In genomic region chr12:94980577-94980976, GRCh38 we compare ENCODE assay signal across 7 cellular contexts. TPM values are rescaled to one million over a fixed set of nuclear protein-coding genes. Genes with fewer than 3 reads are reported as not detected.
DNase-seq lines count a peak whose midpoint lies in the region; ATAC-seq and TF ChIP-seq lines count a peak whose summit lies in the region.

No MANE protein-coding gene starts in this region.

- H3K27me3 ChIP-seq in DOHH2 (ENCODE audit: control insufficient read depth, low read length), result no peaks in the 10 kb centered on the region

- H3K4me1 Mint-ChIP-seq in naive thymus-derived CD8-positive, alpha-beta T cell, result peaks cover 26 to 58% (median 46%) of the 10 kb centered on the region in 4 donors

- peak overlapping the region in 2 of 10 donors; percentile 23 to 45 for H3K4me3 Mint-ChIP-seq in naive thymus-derived CD8-positive, alpha-beta T cell

- no peaks in the 10 kb centered on the region for H3K9me3 Mint-ChIP-seq in naive thymus-derived CD8-positive, alpha-beta T cell

- H3K9me2 ChIP-seq in DOHH2 (replicated peaks; ENCODE audit: control insufficient read depth, low read length), result no peaks in the 10 kb centered on the region

- no peaks in the 10 kb centered on the region for H3K27me3 Mint-ChIP-seq in naive thymus-derived CD8-positive, alpha-beta T cell

- H4K20me1 ChIP-seq in DOHH2 (ENCODE audit: control insufficient read depth, insufficient read depth, low read depth, low read length), result no peaks in the 10 kb centered on the region

- TF ChIP-seq CTCF in DOHH2 (IDR thresholded peaks at IDR 0.05; ENCODE audit: low read depth, low read length, poor library complexity, severe bottlenecking) (peak; percentile 21), cardiac fibroblast (IDR thresholded peaks at IDR 0.05; ENCODE audit: low read depth, low read length) (no peak)

- H3K36me3 Mint-ChIP-seq in naive thymus-derived CD8-positive, alpha-beta T cell, result peaks cover 0 to 34% (median 4%) of the 10 kb centered on the region in 3 donors

- H3K9me3 ChIP-seq in DOHH2 (ENCODE audit: control insufficient read depth, insufficient read depth, low read length), result no peaks in the 10 kb centered on the region

- H3K4me1 ChIP-seq in DOHH2 (ENCODE audit: control insufficient read depth, low read length), result no peaks in the 10 kb centered on the region

- POLR2A ChIA-PET in naive thymus-derived CD8-positive, alpha-beta T cell (lab: Charles Lee), result interaction anchor here (0.6 kb wide), 1 partner anchor 270 kb away, joined by 3 read pairs; no protein-coding TSS in a partner anchor

- H3K4me3 ChIP-seq in DOHH2 (ENCODE audit: low read length), result no peak overlapping the region
- H3K4me3 ChIP-seq in cardiac fibroblast (replicated peaks in 1 of 2; ENCODE audit: low read depth in 2 of 2, low read length in 2 of 2), result no peak overlapping the region

- peaks cover 24% of the 10 kb centered on the region for H3K36me3 ChIP-seq in DOHH2 (ENCODE audit: control insufficient read depth, low read length)

- peak; percentile 47 to 61 for DNase-seq in Kasumi-1 (lab: John Stamatoyannopoulos, UW)
- peak; percentile 46 to 56 for DNase-seq in cardiac fibroblast (ENCODE audit: low read depth in 2 of 2)
- peak in 3 of 10 donors; percentile 33 to 60 (median 55) for DNase-seq in naive thymus-derived CD8-positive, alpha-beta T cell
- DNase-seq in NCI-H526 treated with DMSO at 0.1 percent for 48 hours (lab: John Stamatoyannopoulos, UW), result no peak
- no peak for DNase-seq in stimulated activated CD4-positive, alpha-beta T cell treated with anti-CD3 and anti-CD28 coated beads, Interleukin-4, amount 100 ng/mL, for 1 hour
- no peak for DNase-seq in GM19238 (ENCODE audit: insufficient read length, low spot score)

- no peak overlapping the region for H3K27ac ChIP-seq in DOHH2 (ENCODE audit: low read depth, low read length)

- peak; percentile 66 to 71 for ATAC-seq in naive thymus-derived CD8-positive, alpha-beta T cell

- no peak overlapping the region for H3K4me2 ChIP-seq in DOHH2 (ENCODE audit: low read length)

- H3K27ac Mint-ChIP-seq in naive thymus-derived CD8-positive, alpha-beta T cell, result peak overlapping the region in 9 of 10 donors; percentile 13 to 69 (median 36)

- peaks cover 25% of the 10 kb centered on the region for H3K79me2 ChIP-seq in DOHH2 (ENCODE audit: control insufficient read depth, low read length)

- no peaks in the 10 kb centered on the region for H3F3A ChIP-seq in DOHH2 (ENCODE audit: control insufficient read depth, insufficient read depth)

RNA-seq across cellular contexts. Expression of gene NDUFA12, which starts 22.9 kb away (rescaled TPM):
- total RNA-seq in naive thymus-derived CD8-positive, alpha-beta T cell, result 10 to 100 TPM; 67.5 to 68.4 TPM
- 100 to 1,000 TPM; 282 to 364 (median 294) TPM for polyA plus RNA-seq in naive thymus-derived CD8-positive, alpha-beta T cell

Comparison
In these comparisons a context has a peak if more than half of its experiments do, and no peak if none do; other contexts are left out.
1. DNase-seq: peak in Kasumi-1 (2 of 2) and cardiac fibroblast (2 of 2); none in NCI-H526 treated with DMSO at 0.1 percent for 48 hours (single experiment), stimulated activated CD4-positive, alpha-beta T cell treated with anti-CD3 and anti-CD28 coated beads, Interleukin-4, amount 100 ng/mL, for 1 hour (single experiment) and GM19238 (single experiment).